ENCODE assay signal across 27 cellular contexts in genomic region chr3:128859573-128860154, GRCh38. TPM values are rescaled to one million over a fixed set of nuclear protein-coding genes. Genes with fewer than 3 reads are reported as not detected.
A peak's percentile ranks its signal among the peaks of the same experiment; 100 is the strongest.
DNase-seq lines count a peak whose midpoint lies in the region; ATAC-seq and TF ChIP-seq lines count a peak whose summit lies in the region.
"Had no signal": no experiment of that assay in that cellular context is flagged by ENCODE, and none has a peak within 500 bp of the region (broad histone marks: within the 10 kb centered on the region; RNA-seq: fewer than 3 reads in every experiment).

No MANE protein-coding gene starts in this region.

- H3K27ac Mint-ChIP-seq in natural killer cell treated with Interleukin-12 subunit alpha and Interleukin-12 subunit beta and Interleukin-15 and Interleukin-18, amount 100 ng/mL, for 72 hours, result no peak overlapping the region
- H3K27ac Mint-ChIP-seq: activated CD4-positive, alpha-beta T cell treated with anti-CD3 and anti-CD28 coated beads for 36 hours; CD8-positive, alpha-beta T cell; naive thymus-derived CD4-positive, alpha-beta T cell; type B pancreatic cell had no signal

- H3K79me2 ChIP-seq in DND-41 (ENCODE audit: insufficient read depth, low read length) (no peaks in the 10 kb centered on the region), OCI-LY7 (ENCODE audit: insufficient read depth, low read depth, low read length) (no peaks in the 10 kb centered on the region)

- CTCF ChIA-PET in OCI-LY7 (lab: Charles Lee; ENCODE audit: unreplicated experiment), result no interaction called here

- no peak overlapping the region for H2AFZ ChIP-seq in DND-41 (ENCODE audit: low read depth, low read length)
- H2AFZ ChIP-seq in OCI-LY7 (ENCODE audit: low read length), result no peak overlapping the region

- intact Hi-C loops in OCI-LY7 (cut with micrococcal nuclease; ENCODE audit: unreplicated experiment), result no loop called here

- TF ChIP-seq CTCF in DND-41 (IDR thresholded peaks at IDR 0.05; ENCODE audit: borderline replicate concordance, extremely low read depth, low read length, poor library complexity, severe bottlenecking), result no peak
- no peak for TF ChIP-seq CTCF in OCI-LY7 (conservative IDR thresholded peaks at IDR 0.05; ENCODE audit: low read length)
- no peak for TF ChIP-seq CTCF in fibroblast of villous mesenchyme (IDR thresholded peaks at IDR 0.05; ENCODE audit: insufficient read depth, low read depth, low read length)

- no peaks in the 10 kb centered on the region for H3K9me2 ChIP-seq in OCI-LY7 (ENCODE audit: insufficient read depth, low read length)

- H3K27me3 ChIP-seq in DND-41 (ENCODE audit: insufficient read depth, low read length, poor library complexity), result no peaks in the 10 kb centered on the region

- no peaks in the 10 kb centered on the region for H3K4me1 Mint-ChIP-seq in natural killer cell treated with Interleukin-12 subunit alpha and Interleukin-12 subunit beta and Interleukin-15 and Interleukin-18, amount 100 ng/mL, for 72 hours (ENCODE audit: low read depth in 2 of 2)
- H3K4me1 Mint-ChIP-seq: activated CD4-positive, alpha-beta T cell treated with anti-CD3 and anti-CD28 coated beads for 36 hours had no signal

- peaks cover 30% of the 10 kb centered on the region for H3K36me3 Mint-ChIP-seq in natural killer cell treated with Interleukin-12 subunit alpha and Interleukin-12 subunit beta and Interleukin-15 and Interleukin-18, amount 100 ng/mL, for 72 hours

- POLR2A ChIA-PET in OCI-LY7 (lab: Charles Lee), result interaction anchor here (0.6 kb wide), 1 partner anchor 1689 kb away, joined by 3 read pairs; no protein-coding TSS in a partner anchor

- H3K36me3 ChIP-seq in DND-41 (ENCODE audit: insufficient read depth, low read length), result peaks cover 5% of the 10 kb centered on the region; the same call in 1 of the 2 replicates
- H3K36me3 ChIP-seq in OCI-LY7 (ENCODE audit: insufficient read depth, low read length), result peaks cover 13% of the 10 kb centered on the region

- H3K27ac ChIP-seq in DND-41 (ENCODE audit: low read length) (no peak overlapping the region), OCI-LY7 (ENCODE audit: low read depth, low read length, poor library complexity, severe bottlenecking) (no peak overlapping the region)

- peaks cover 21% of the 10 kb centered on the region for H3K9me3 Mint-ChIP-seq in natural killer cell treated with Interleukin-12 subunit alpha and Interleukin-12 subunit beta and Interleukin-15 and Interleukin-18, amount 100 ng/mL, for 72 hours

- H4K20me1 ChIP-seq in DND-41 (ENCODE audit: insufficient read depth, low read length), result no peaks in the 10 kb centered on the region
- no peaks in the 10 kb centered on the region for H4K20me1 ChIP-seq in OCI-LY7 (ENCODE audit: insufficient read depth, low read length)

- H3K4me1 ChIP-seq in DND-41 (ENCODE audit: insufficient read depth, low read length) (no peaks in the 10 kb centered on the region), OCI-LY7 (ENCODE audit: insufficient read depth, low read length, poor library complexity, severe bottlenecking) (no peaks in the 10 kb centered on the region)

- in situ Hi-C loops in KBM-7 (cut with MboI; ENCODE audit: low pct_unique_long_range_greater_than_20kb, low sequenced_read_pairs), result no loop called here

- H3K9ac ChIP-seq in DND-41 (ENCODE audit: low read depth, low read length), result no peak overlapping the region

- H3K4me3 Mint-ChIP-seq in natural killer cell treated with Interleukin-12 subunit alpha and Interleukin-12 subunit beta and Interleukin-15 and Interleukin-18, amount 100 ng/mL, for 72 hours, result no peak overlapping the region
- H3K4me3 Mint-ChIP-seq: activated CD4-positive, alpha-beta T cell treated with anti-CD3 and anti-CD28 coated beads for 36 hours; CD8-positive, alpha-beta T cell; H9; naive thymus-derived CD4-positive, alpha-beta T cell; type B pancreatic cell had no signal

- H3K4me3 ChIP-seq in DND-41 (ENCODE audit: low read depth in 1 of 2, low read length in 2 of 2), result no peak overlapping the region
- no peak overlapping the region for H3K4me3 ChIP-seq in OCI-LY7 (ENCODE audit: low read depth, low read length, poor library complexity, severe bottlenecking)
- H3K4me3 ChIP-seq in fibroblast of villous mesenchyme (ENCODE audit: low read depth, low read length), result no peak overlapping the region

- ATAC-seq in DND-41 (ENCODE audit: insufficient read depth, low read depth) (no peak), GM18858 (IDR thresholded peaks at IDR 0.05; ENCODE audit: unreplicated experiment) (no peak), GM21390 (IDR thresholded peaks at IDR 0.05; ENCODE audit: unreplicated experiment) (no peak)
- ATAC-seq in natural killer cell treated with Interleukin-12 subunit alpha and Interleukin-12 subunit beta and Interleukin-15 and Interleukin-18, amount 100 ng/mL, for 72 hours, result no peak
- ATAC-seq: activated CD4-positive, alpha-beta T cell treated with anti-CD3 and anti-CD28 coated beads for 36 hours; CD8-positive, alpha-beta T cell; esophagus mucosa; left colon; naive thymus-derived CD4-positive, alpha-beta T cell had no signal

- no peaks in the 10 kb centered on the region for H3K27me3 Mint-ChIP-seq in natural killer cell treated with Interleukin-12 subunit alpha and Interleukin-12 subunit beta and Interleukin-15 and Interleukin-18, amount 100 ng/mL, for 72 hours
- H3K27me3 Mint-ChIP-seq: activated CD4-positive, alpha-beta T cell treated with anti-CD3 and anti-CD28 coated beads for 36 hours; naive thymus-derived CD4-positive, alpha-beta T cell; type B pancreatic cell had no signal

- H3K4me2 ChIP-seq in DND-41 (ENCODE audit: insufficient read depth, low read length), result no peak overlapping the region
- no peak overlapping the region for H3K4me2 ChIP-seq in OCI-LY7 (ENCODE audit: low read length)

- no TSS peak for BruUV-seq in OCI-LY7 (replicated peaks; lab: Mats Ljungman, UMichigan)

- DNase-seq in DND-41 (peak; percentile 30), KBM-7 (peak; percentile 51), OCI-LY7 (ENCODE audit: low spot score) (peak; percentile 52), fibroblast of villous mesenchyme (ENCODE audit: low read depth) (peak; percentile 16)
- DNase-seq in natural killer cell treated with Interleukin-12 subunit alpha and Interleukin-12 subunit beta and Interleukin-15 and Interleukin-18, amount 100 ng/mL, for 72 hours (ENCODE audit: low spot score), result no peak
- no peak for DNase-seq in effector CD8-positive, alpha-beta T cell (lab: John Stamatoyannopoulos, UW)
- DNase-seq: activated CD4-positive, alpha-beta T cell treated with anti-CD3 and anti-CD28 coated beads for 36 hours; activated CD8-positive, alpha-beta memory T cell treated with anti-CD3 and anti-CD28 coated beads for 24 hours; activated gamma-delta T cell treated with Interleukin-2 at 50 U/mL for 16 hours; activated T-cell treated with anti-CD3 and anti-CD28 coated beads, Interleukin-2, amount 50 U/mL, for 1 hour; AML-193; CD8-positive, alpha-beta T cell; DMS79; effector CD4-positive, alpha-beta T cell; foreskin melanocyte; H9; left colon; naive thymus-derived CD4-positive, alpha-beta T cell; NCI-H1694; SHP77 treated with DMSO at 0.1 percent for 48 hours; small intestine; stimulated activated CD4-positive, alpha-beta T cell treated with anti-CD3 and anti-CD28 coated beads, Interleukin-2, amount 100 ng/mL, for 24 hours; T-helper 1 cell had no signal

- H3K9me3 ChIP-seq in DND-41 (ENCODE audit: insufficient read depth, low read length, severe bottlenecking), result peaks cover 49% of the 10 kb centered on the region
- peaks cover 31% of the 10 kb centered on the region for H3K9me3 ChIP-seq in OCI-LY7 (ENCODE audit: low read length)

RNA-seq across cellular contexts. Expression of gene ACAD9, which starts 19.8 kb away (rescaled TPM):
- total RNA-seq in OCI-LY7 (2014; rRNA removed; shearing (Covaris generic)), result 88.5 and 93.7 TPM in 2 replicates
- total RNA-seq in OCI-LY7 (2022) (56.8 and 69.5 TPM in 2 replicates), fibroblast of villous mesenchyme (35.8 and 41.6 TPM in 2 replicates)
- 100 to 1,000 TPM in 1 of 2 donors, 10 to 100 TPM in 1; 50.6 to 143 TPM for total RNA-seq in natural killer cell treated with Interleukin-12 subunit alpha and Interleukin-12 subunit beta and Interleukin-15 and Interleukin-18, amount 100 ng/mL, for 72 hours

Comparison
In these comparisons a context has a peak if more than half of its experiments do, and no peak if none do; other contexts are left out.
1. DNase-seq: peak in DND-41 (single experiment), KBM-7 (single experiment), OCI-LY7 (single experiment) and fibroblast of villous mesenchyme (single experiment); none in natural killer cell treated with Interleukin-12 subunit alpha and Interleukin-12 subunit beta and Interleukin-15 and Interleukin-18, amount 100 ng/mL, for 72 hours (single experiment) and effector CD8-positive, alpha-beta T cell (single experiment).